In genomic region chr2:17646838-17647701, GRCh38 we compare ENCODE assay signal across 14 cellular contexts.
A peak's percentile ranks its signal among the peaks of the same experiment; 100 is the strongest.
DNase-seq lines count a peak whose midpoint lies in the region; ATAC-seq, FAIRE-seq and TF ChIP-seq lines count a peak whose summit lies in the region.
"Had no signal": no experiment of that assay in that cellular context is flagged by ENCODE, and none has a peak within 500 bp of the region (broad histone marks: within the 10 kb centered on the region; RNA-seq: fewer than 3 reads in every experiment).

No MANE protein-coding gene starts in this region.

- 97% methylated on average over 5 of the region's 5 CpGs for WGBS in HepG2 (ENCODE audit: low lambda C conversion rate)
- 94% methylated on average over 3 of the region's 5 CpGs for WGBS in right lobe of liver (ENCODE audit: insufficient coverage, low coverage, low lambda C conversion rate, missing lambda C conversion rate)
- WGBS in transverse colon (ENCODE audit: low coverage in 1 of 2), 2 donors: 0 to 36% methylated on average over 1 to 5 of the region's 5 CpGs

- H3K4me1 ChIP-seq in HepG2 (ENCODE audit: insufficient read depth, low read length) (peaks cover 33% of the 10 kb centered on the region), right lobe of liver (no peaks in the 10 kb centered on the region), transverse colon (peaks cover 3 to 40% (median 23%) of the 10 kb centered on the region in 4 donors)

- ATAC-seq in HepG2: no peak
- ATAC-seq in right lobe of liver: no peak

- H3K9me3 ChIP-seq in HepG2 (ENCODE audit: low read length) (no peaks in the 10 kb centered on the region), right lobe of liver (no peaks in the 10 kb centered on the region), transverse colon (no peaks in the 10 kb centered on the region)
- H3K9me3 ChIP-seq: esophagus squamous epithelium, tibial nerve had no signal

- intact Hi-C loops in HepG2 (cut with micrococcal nuclease; ENCODE audit: unreplicated experiment): loop anchor here (1.0 kb wide), 5 partner anchors 24 to 176 kb away; partner anchors contain the start of gene VSNL1
- intact Hi-C loops in right lobe of liver (cut with DNase I): no loop called here
- intact Hi-C loops in transverse colon (cut with DNase I; ENCODE audit: low total_unique reads): no loop called here

- no peak overlapping the region for H3K9ac ChIP-seq in HepG2 (ENCODE audit: insufficient read depth, low read depth, low read length)

- TF ChIP-seq EP300 in HepG2 (IDR thresholded peaks at IDR 0.05; ENCODE audit: low read depth in 2 of 2, low read length in 2 of 2) (no peak), HepG2 (CRISPR knock-in tag; IDR thresholded peaks at IDR 0.05; ENCODE audit: borderline replicate concordance) (no peak), transverse colon (IDR thresholded peaks at IDR 0.05; ENCODE audit: low read depth) (no peak)

- H3K27ac ChIP-seq in HepG2 (ENCODE audit: extremely low read length, insufficient read depth, low read length) (no peak overlapping the region), right lobe of liver (no peak overlapping the region), transverse colon (peak overlapping the region; percentile 45 to 78 (median 68))
- H3K27ac ChIP-seq: tibial nerve had no signal

- peaks cover 17% of the 10 kb centered on the region for H4K20me1 ChIP-seq in HepG2 (ENCODE audit: insufficient read depth, low read length)

- peaks cover 25 to 48% of the 10 kb centered on the region in 2 experiments for H3K36me3 ChIP-seq in HepG2 (replicated peaks in 1 of 2; ENCODE audit: control insufficient read depth in 1 of 2, insufficient read depth in 2 of 2, low read length in 2 of 2)
- no peaks in the 10 kb centered on the region for H3K36me3 ChIP-seq in right lobe of liver
- H3K36me3 ChIP-seq in transverse colon: no peaks in the 10 kb centered on the region
- peaks cover 2% of the 10 kb centered on the region; the same call in 1 of the 2 replicates for H3K36me3 ChIP-seq in H7 (replicated peaks; ENCODE audit: control insufficient read depth, insufficient read depth, low read length)
- H3K36me3 ChIP-seq: tibial nerve had no signal

- H3K27me3 ChIP-seq in HepG2 (ENCODE audit: control insufficient read depth in 1 of 2, insufficient read depth in 2 of 2, low read length in 2 of 2): no peaks in the 10 kb centered on the region
- H3K27me3 ChIP-seq in right lobe of liver: no peaks in the 10 kb centered on the region
- no peaks in the 10 kb centered on the region for H3K27me3 ChIP-seq in transverse colon
- H3K27me3 ChIP-seq in H7 (ENCODE audit: control insufficient read depth, insufficient read depth, low read length): no peaks in the 10 kb centered on the region
- H3K27me3 ChIP-seq: esophagus squamous epithelium, tibial nerve had no signal

- BruUV-seq in HepG2 (replicated peaks; lab: Mats Ljungman, UMichigan): no TSS peak

- no peak overlapping the region for H3K4me2 ChIP-seq in HepG2 (ENCODE audit: low read depth, low read length)
- H3K4me2 ChIP-seq: smooth muscle cell had no signal

- no peak overlapping the region for H2AFZ ChIP-seq in HepG2 (ENCODE audit: low read length)

- CTCF ChIA-PET in HepG2 (lab: Yijun Ruan, JAX; ENCODE audit: low intra/inter-chr PET ratio, low total read pairs): interaction anchor here (1.2 to 1.4 kb wide), 2 partner anchors 24 to 176 kb away, joined by 3 to 8 read pairs; no protein-coding TSS in a partner anchor

- no peak for DNase-seq in HepG2 (ENCODE audit: low spot score)
- no peak for DNase-seq in right lobe of liver
- peak; percentile 18 to 79 for DNase-seq in NCI-H446 (lab: John Stamatoyannopoulos, UW)
- DNase-seq in fibroblast of villous mesenchyme (ENCODE audit: low read depth): peak; percentile 12
- DNase-seq in transverse colon: peak; percentile 64
- no peak for DNase-seq in COR-L47 (lab: John Stamatoyannopoulos, UW)
- DNase-seq in H7: no peak
- no peak for DNase-seq in activated CD8-positive, alpha-beta memory T cell treated with anti-CD3 and anti-CD28 coated beads, Interleukin-2, amount 50 U/mL, for 4 hours
- DNase-seq: activated naive CD8-positive, alpha-beta T cell treated with anti-CD3 and anti-CD28 coated beads, Interleukin-2, amount 10 ng/mL, durations not matched to agents 7 days and 5 days; esophagus squamous epithelium; stimulated activated naive CD4-positive, alpha-beta T cell treated with Interleukin-2 at 50 U/mL for 16 hours had no signal

- FAIRE-seq in HepG2 (lab: Jason Lieb, UNC): no peak
- FAIRE-seq: HTR-8/SVneo had no signal

- POLR2A ChIA-PET in HepG2 (lab: Yijun Ruan, JAX): no interaction called here

- H3K79me2 ChIP-seq in HepG2 (ENCODE audit: insufficient read depth, low read length): no peaks in the 10 kb centered on the region

- TF ChIP-seq CTCF in HepG2 (CRISPR knock-in tag; IDR thresholded peaks at IDR 0.05) (no peak), right lobe of liver (IDR thresholded peaks at IDR 0.05) (no peak), fibroblast of villous mesenchyme (IDR thresholded peaks at IDR 0.05; ENCODE audit: insufficient read depth, low read depth, low read length) (no peak), transverse colon (IDR thresholded peaks at IDR 0.05) (no peak)

- TF ChIP-seq POLR2A in HepG2 (IDR thresholded peaks at IDR 0.05; ENCODE audit: insufficient read depth in 1 of 2, low read depth in 2 of 2, low read length in 2 of 2) (no peak), right lobe of liver (IDR thresholded peaks at IDR 0.05) (no peak), transverse colon (IDR thresholded peaks at IDR 0.05) (no peak)

- in situ Hi-C loops in HepG2 (cut with HindIII; ENCODE audit: extremely low pct_ligation_motif_present, low pct_unique_long_range_greater_than_20kb): loop anchor here (5.0 to 10.0 kb wide), 2 partner anchors 105 to 172 kb away; partner anchors contain the start of gene VSNL1
- in situ Hi-C loops in transverse colon (cut with MboI; ENCODE audit: low pct_ligation_motif_present in 1 of 4, low pct_unique_long_range_greater_than_20kb in 1 of 4, low sequenced_read_pairs in 3 of 4): no loop called here

- H3K4me3 ChIP-seq in HepG2 (replicated peaks in 1 of 3; ENCODE audit: insufficient read depth in 1 of 3, low read depth in 2 of 3, low read length in 3 of 3) (no peak overlapping the region), right lobe of liver (no peak overlapping the region), fibroblast of villous mesenchyme (ENCODE audit: low read depth, low read length) (no peak overlapping the region), transverse colon (no peak overlapping the region), H7 (ENCODE audit: insufficient read depth, low read depth, low read length) (no peak overlapping the region)
- H3K4me3 ChIP-seq: esophagus squamous epithelium, smooth muscle cell, tibial nerve had no signal

- TF ChIP-seq RAD21 in HepG2 (CRISPR knock-in tag; IDR thresholded peaks at IDR 0.05): no peak

TF ChIP-seq in HepG2, 621 proteins besides CTCF, POLR2A, EP300 and RAD21:
- TF ChIP-seq HHEX (CRISPR knock-in tag; IDR thresholded peaks at IDR 0.05) (no peak), RBM22 (optimal IDR thresholded peaks at IDR 0.05; ENCODE audit: low read length) (peak; percentile 45)

Comparison
In these comparisons a context has a peak if more than half of its experiments do, and no peak if none do; other contexts are left out.
1. DNase-seq: peak in NCI-H446 (2 of 2), fibroblast of villous mesenchyme (single experiment) and transverse colon (single experiment); none in HepG2 (single experiment), right lobe of liver (0 of 3), COR-L47 (single experiment), H7 (single experiment) and activated CD8-positive, alpha-beta memory T cell treated with anti-CD3 and anti-CD28 coated beads, Interleukin-2, amount 50 U/mL, for 4 hours (single experiment).
2. H3K27ac ChIP-seq: peak in transverse colon (4 of 4); none in HepG2 (single experiment) and right lobe of liver (0 of 3).